In the genomic region with DNA sequence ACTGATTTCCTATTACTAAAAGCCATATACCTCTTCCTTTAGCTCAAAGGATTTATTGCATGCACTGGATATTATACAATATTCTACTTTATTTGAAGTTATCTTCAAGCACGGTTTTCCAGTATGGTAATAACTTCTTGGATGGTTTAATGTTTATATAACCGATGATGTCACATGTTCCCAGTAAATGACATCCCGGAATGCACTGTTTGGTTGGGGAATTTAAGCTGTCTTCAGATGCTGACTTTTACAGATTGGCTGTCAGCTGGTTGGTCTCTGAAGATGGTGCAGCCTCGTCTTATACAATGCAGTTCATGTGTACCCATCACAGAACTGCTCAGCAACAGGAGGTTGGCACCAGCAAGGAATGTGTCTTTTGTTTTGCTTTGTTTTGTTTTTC, we compare ENCODE assay signal across 1 cellular context.
TF ChIP-seq lines count a peak whose summit lies in the region.

No MANE protein-coding gene starts in this region.

TF ChIP-seq in WTC11, 78 proteins besides CTCF, POLR2A, EP300 and RAD21:
- TF ChIP-seq, protein P1, sequence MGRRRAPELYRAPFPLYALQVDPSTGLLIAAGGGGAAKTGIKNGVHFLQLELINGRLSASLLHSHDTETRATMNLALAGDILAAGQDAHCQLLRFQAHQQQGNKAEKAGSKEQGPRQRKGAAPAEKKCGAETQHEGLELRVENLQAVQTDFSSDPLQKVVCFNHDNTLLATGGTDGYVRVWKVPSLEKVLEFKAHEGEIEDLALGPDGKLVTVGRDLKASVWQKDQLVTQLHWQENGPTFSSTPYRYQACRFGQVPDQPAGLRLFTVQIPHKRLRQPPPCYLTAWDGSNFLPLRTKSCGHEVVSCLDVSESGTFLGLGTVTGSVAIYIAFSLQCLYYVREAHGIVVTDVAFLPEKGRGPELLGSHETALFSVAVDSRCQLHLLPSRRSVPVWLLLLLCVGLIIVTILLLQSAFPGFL (CRISPR knock-in tag; IDR thresholded peaks at IDR 0.05; ENCODE audit: borderline replicate concordance): no peak
- TF ChIP-seq GTF2I (CRISPR knock-in tag; conservative IDR thresholded peaks at IDR 0.05) (no peak), NR3C1 (CRISPR knock-in tag; conservative IDR thresholded peaks at IDR 0.05; ENCODE audit: low read depth) (no peak), ZNF232 (CRISPR knock-in tag; IDR thresholded peaks at IDR 0.05) (no peak), CBFB (CRISPR knock-in tag; IDR thresholded peaks at IDR 0.05; ENCODE audit: low read depth) (no peak), NFATC4 (CRISPR knock-in tag; IDR thresholded peaks at IDR 0.05) (no peak), ZBTB21 (CRISPR knock-in tag; IDR thresholded peaks at IDR 0.05; ENCODE audit: borderline replicate concordance) (no peak)
- TF ChIP-seq, protein P2, sequence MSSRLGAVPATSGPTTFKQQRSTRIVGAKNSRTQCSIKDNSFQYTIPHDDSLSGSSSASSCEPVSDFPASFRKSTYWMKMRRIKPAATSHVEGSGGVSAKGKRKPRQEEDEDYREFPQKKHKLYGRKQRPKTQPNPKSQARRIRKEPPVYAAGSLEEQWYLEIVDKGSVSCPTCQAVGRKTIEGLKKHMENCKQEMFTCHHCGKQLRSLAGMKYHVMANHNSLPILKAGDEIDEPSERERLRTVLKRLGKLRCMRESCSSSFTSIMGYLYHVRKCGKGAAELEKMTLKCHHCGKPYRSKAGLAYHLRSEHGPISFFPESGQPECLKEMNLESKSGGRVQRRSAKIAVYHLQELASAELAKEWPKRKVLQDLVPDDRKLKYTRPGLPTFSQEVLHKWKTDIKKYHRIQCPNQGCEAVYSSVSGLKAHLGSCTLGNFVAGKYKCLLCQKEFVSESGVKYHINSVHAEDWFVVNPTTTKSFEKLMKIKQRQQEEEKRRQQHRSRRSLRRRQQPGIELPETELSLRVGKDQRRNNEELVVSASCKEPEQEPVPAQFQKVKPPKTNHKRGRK (CRISPR knock-in tag; IDR thresholded peaks at IDR 0.05; ENCODE audit: borderline replicate concordance): no peak
